Comparison of ENCODE assay signal across 19 cellular contexts in the genomic region with DNA sequence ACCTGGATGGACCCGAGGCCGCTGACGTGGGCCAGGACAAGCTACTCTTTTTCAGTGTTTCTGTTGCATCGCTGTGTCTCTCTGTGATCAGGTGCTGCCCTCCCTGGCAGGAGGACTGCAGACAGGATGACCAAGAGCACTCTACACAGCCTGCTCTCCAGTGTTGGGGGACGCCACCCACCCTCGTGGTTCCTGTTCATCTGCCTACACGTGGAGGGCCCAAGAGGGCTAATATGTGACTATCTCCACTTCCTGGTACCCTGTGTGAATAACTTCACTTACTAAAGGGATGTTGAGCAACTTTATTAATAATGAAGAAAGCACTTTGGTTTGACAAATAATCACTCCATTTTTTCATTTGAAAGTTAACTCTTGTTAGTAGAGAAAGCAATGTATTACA.
DNase-seq lines count a peak whose midpoint lies in the region; ATAC-seq and TF ChIP-seq lines count a peak whose summit lies in the region.
"Had no signal": no experiment of that assay in that cellular context is flagged by ENCODE, and none has a peak within 500 bp of the region (broad histone marks: within the 10 kb centered on the region; RNA-seq: fewer than 3 reads in every experiment).

No MANE protein-coding gene starts in this region.

- TF ChIP-seq CTCF in psoas muscle (IDR thresholded peaks at IDR 0.05) (no peak), coronary artery (IDR thresholded peaks at IDR 0.05) (no peak)

- DNase-seq in Right ventricle myocardium inferior (ENCODE audit: missing footprints) (no peak), cardiac septum (ENCODE audit: low spot score) (no peak), right cardiac atrium (no peak), psoas muscle (no peak), anterior cingulate cortex (lab: John Stamatoyannopoulos, UW) (no peak), coronary artery (ENCODE audit: low spot score) (no peak), NCI-H82 (lab: John Stamatoyannopoulos, UW) (no peak)
- DNase-seq: activated CD4-positive, alpha-beta T cell treated with anti-CD3 and anti-CD28 coated beads for 4 hours; midbrain; NCI-H1105 treated with DMSO at 0.1 percent for 48 hours; ovary; SJCRH30; stimulated activated CD4-positive, alpha-beta T cell treated with anti-CD3 and anti-CD28 coated beads, Interleukin-12 subunit alpha, Interleukin-12 subunit beta, amount 100 ng/mL, for 4 hours; T-helper 9 cell had no signal

- WGBS in right cardiac atrium, result 79% methylated on average over 7 of the region's 7 CpGs
- 88 to 91% (median 90%) methylated on average over 7 of the region's 7 CpGs for WGBS in psoas muscle, 3 donors

- peak overlapping the region; percentile 25 for H3K27ac ChIP-seq in right cardiac atrium (ENCODE audit: low read length)
- peak overlapping the region; percentile 83 for H3K27ac ChIP-seq in psoas muscle
- H3K27ac ChIP-seq in coronary artery, result peak overlapping the region in 1 of 2 donors; percentile 79
- H3K27ac ChIP-seq: 22Rv1, BLaER1, KMS-11, ovary, SJCRH30 had no signal

- H3K4me3 ChIP-seq in right cardiac atrium (ENCODE audit: low read length) (no peak overlapping the region), psoas muscle (no peak overlapping the region), coronary artery (no peak overlapping the region)
- H3K4me3 ChIP-seq: BLaER1, ovary, SJCRH30 had no signal

- H3K27me3 ChIP-seq in right cardiac atrium (ENCODE audit: control insufficient read depth, insufficient read depth) (no peaks in the 10 kb centered on the region), psoas muscle (ENCODE audit: insufficient read depth in 3 of 3, low read length in 2 of 3) (no peaks in the 10 kb centered on the region)
- H3K27me3 ChIP-seq: BLaER1, ovary, SJCRH30 had no signal

- intact Hi-C loops in Right ventricle myocardium inferior (cut with DNase I), result no loop called here
- intact Hi-C loops in cardiac septum (cut with DNase I), result no loop called here
- intact Hi-C loops in right cardiac atrium (cut with DNase I), result loop anchor here in 1 of 4 donors (10.0 kb wide), 1 partner anchor 45 kb away; no protein-coding TSS in a partner anchor
- intact Hi-C loops in psoas muscle (cut with DNase I), result no loop called here

- no peaks in the 10 kb centered on the region for H3K36me3 ChIP-seq in psoas muscle (ENCODE audit: insufficient read depth in 1 of 2, low read depth in 1 of 2)
- H3K36me3 ChIP-seq: BLaER1, ovary, SJCRH30 had no signal

- H3K9me3 ChIP-seq in right cardiac atrium (ENCODE audit: control insufficient read depth, low read length) (no peaks in the 10 kb centered on the region), psoas muscle (no peaks in the 10 kb centered on the region)
- H3K9me3 ChIP-seq: BLaER1, ovary, SJCRH30 had no signal

- H3K4me1 ChIP-seq in right cardiac atrium (ENCODE audit: control insufficient read depth, insufficient read depth, low read length), result peaks cover 10% of the 10 kb centered on the region
- peaks cover 60% of the 10 kb centered on the region for H3K4me1 ChIP-seq in psoas muscle
- H3K4me1 ChIP-seq: BLaER1, SJCRH30 had no signal

- ATAC-seq in Right ventricle myocardium inferior, result peak; percentile 29
- ATAC-seq in right cardiac atrium, result peak; percentile 22 to 38
- peak in 1 of 4 donors; percentile 4 for ATAC-seq in psoas muscle
- ATAC-seq in GM19455 (IDR thresholded peaks at IDR 0.05; ENCODE audit: unreplicated experiment), result no peak
- ATAC-seq: activated naive CD4-positive, alpha-beta T cell treated with anti-CD3 and anti-CD28 coated beads, Interleukin-2, amount 50 U/mL, for 72 hours had no signal
